Comparison of ENCODE assay signal across 23 cellular contexts in the genomic region with DNA sequence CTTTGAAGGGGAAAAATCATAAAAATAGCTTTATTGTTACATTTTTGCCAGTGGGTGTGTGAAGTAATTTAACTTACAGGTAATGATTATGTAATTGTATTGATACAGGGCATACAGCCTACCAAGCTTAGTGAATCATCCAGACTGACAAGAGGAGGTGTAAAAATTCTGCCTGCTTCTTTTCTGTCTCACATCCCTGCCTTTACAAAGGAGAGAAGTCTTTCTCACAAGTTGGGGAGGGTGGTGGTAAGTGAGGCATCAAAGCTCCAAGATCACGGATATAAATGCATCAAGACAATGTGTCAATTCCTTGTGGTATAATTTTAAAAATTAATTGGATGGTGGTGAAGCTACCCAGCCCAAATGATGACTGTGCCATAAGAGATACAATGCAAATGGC.
"Had no signal": no experiment of that assay in that cellular context is flagged by ENCODE, and none has a peak within 500 bp of the region (broad histone marks: within the 10 kb centered on the region; RNA-seq: fewer than 3 reads in every experiment).

No MANE protein-coding gene starts in this region.

- H3K4me1 ChIP-seq: parathyroid adenoma, right atrium auricular region, testis, tibial artery had no signal

- H3K4me3 ChIP-seq: dorsolateral prefrontal cortex, gastrocnemius medialis, heart left ventricle, hepatocyte, lung, right atrium auricular region, sigmoid colon, testis, tibial artery had no signal

- H3K9me3 ChIP-seq: gastrocnemius medialis, heart left ventricle, neutrophil, right atrium auricular region, sigmoid colon, testis, tibial artery had no signal

- H3K27me3 ChIP-seq: dorsolateral prefrontal cortex, gastrocnemius medialis, heart left ventricle, right atrium auricular region, sigmoid colon, testis, tibial artery had no signal

- DNase-seq: dorsolateral prefrontal cortex; effector CD4-positive, alpha-beta T cell; foreskin fibroblast; gastrocnemius medialis; heart left ventricle; kidney; natural killer cell; sigmoid colon; stimulated activated CD4-positive, alpha-beta T cell treated with anti-CD3 and anti-CD28 coated beads, Interleukin-2, amount 100 ng/mL, for 24 hours; stimulated activated CD4-positive, alpha-beta T cell treated with anti-CD3 and anti-CD28 coated beads, Interleukin-4, amount 100 ng/mL, for 24 hours; stimulated activated naive CD8-positive, alpha-beta T cell treated with anti-CD3 and anti-CD28 coated beads, Interleukin-15, Interleukin-2, amounts not matched to agents 100 U/mL and 50 U/mL, for 24 hours; substantia nigra; testis; tibial artery had no signal

- H3K36me3 ChIP-seq: gastrocnemius medialis, heart left ventricle, neutrophil, right atrium auricular region, sigmoid colon, tibial artery had no signal

- ATAC-seq: esophagus mucosa; gastrocnemius medialis; heart left ventricle; left lobe of liver; natural killer cell; stimulated activated effector memory CD8-positive, alpha-beta T cell treated with anti-CD3 and anti-CD28 coated beads, Interleukin-12 subunit alpha, Interleukin-12 subunit beta, amount 100 ng/mL, for 72 hours; stimulated activated naive CD8-positive, alpha-beta T cell treated with anti-CD3 and anti-CD28 coated beads, Interleukin-15, Interleukin-2, amounts not matched to agents 100 U/mL and 50 U/mL, for 24 hours had no signal

- H3K27ac ChIP-seq: dorsolateral prefrontal cortex, epithelial cell of prostate, gastrocnemius medialis, heart left ventricle, hepatocyte, neutrophil, parathyroid adenoma, right atrium auricular region, sigmoid colon, testis, tibial artery had no signal
